Comparison of ENCODE assay signal across 13 cellular contexts in genomic region chr17:36215396-36215795, GRCh38. TPM values are rescaled to one million over a fixed set of nuclear protein-coding genes. Genes with fewer than 3 reads are reported as not detected.
DNase-seq lines count a peak whose midpoint lies in the region; ATAC-seq and TF ChIP-seq lines count a peak whose summit lies in the region.
"Not testable (repeated sequence)": the region's sequence is repeated elsewhere in the genome, so short reads cannot be mapped to it uniquely, and the experiment has no call there.
"Had no signal": no experiment of that assay in that cellular context is flagged by ENCODE, and none has a peak within 500 bp of the region (broad histone marks: within the 10 kb centered on the region; RNA-seq: fewer than 3 reads in every experiment).

No MANE protein-coding gene starts in this region.

- H4K8ac ChIP-seq in IMR-90 (ENCODE audit: low read depth in 2 of 2, low read length in 2 of 2); trophoblast cell (ENCODE audit: low read depth, low read length): not testable (repeated sequence)

- peak overlapping the region; percentile 37 for H2AK9ac ChIP-seq in IMR-90 (replicated peaks; ENCODE audit: low read depth, low read length, poor library complexity)

- H3K4me2 ChIP-seq in BLaER1 treated with 17β-estradiol and CSF1 and Interleukin-3, amounts not matched to agents 10 nM and 100 nM = peak overlapping the region in 9 of 11 experiments; percentile 16 to 94 (median 81); a peak in 16 of 22 replicates
- H3K4me2 ChIP-seq in IMR-90 (ENCODE audit: low read depth, low read length); trophoblast cell (ENCODE audit: low read length): not testable (repeated sequence)

- H4K12ac ChIP-seq in trophoblast cell (ENCODE audit: low read depth, low read length) = not testable (repeated sequence)

- peaks cover 62% of the 10 kb centered on the region for H3K4me1 Mint-ChIP-seq in central memory CD8-positive, alpha-beta T cell
- H3K4me1 Mint-ChIP-seq in endodermal cell = not testable (repeated sequence)
- H3K4me1 Mint-ChIP-seq in natural killer cell = peaks cover 70 to 73% of the 10 kb centered on the region in 2 donors

- H3K56ac ChIP-seq in IMR-90 (ENCODE audit: extremely low read depth, insufficient read depth, low read length) = not testable (repeated sequence)

- not testable (repeated sequence) for H3K27me3 ChIP-seq in BLaER1 treated with 17β-estradiol and CSF1 and Interleukin-3, amounts not matched to agents 10 nM and 100 nM; IMR-90 (ENCODE audit: control insufficient read depth, insufficient read depth, low read length); endodermal cell (ENCODE audit: control insufficient read depth, insufficient read depth, low read length, poor library complexity, severe bottlenecking); trophoblast cell (ENCODE audit: insufficient read depth, low read length)

- H4K20me1 ChIP-seq in BLaER1 treated with 17β-estradiol and CSF1 and Interleukin-3, amounts not matched to agents 10 nM and 100 nM; IMR-90 (ENCODE audit: insufficient read depth, low read length): not testable (repeated sequence)

- not testable (repeated sequence) for H3K9ac ChIP-seq in BLaER1 treated with 17β-estradiol and CSF1 and Interleukin-3, amounts not matched to agents 10 nM and 100 nM; IMR-90 (ENCODE audit: low read depth, low read length); endodermal cell (ENCODE audit: extremely low read depth, low read length, poor library complexity, severe bottlenecking); trophoblast cell (ENCODE audit: low read length)

- H2BK12ac ChIP-seq in trophoblast cell (ENCODE audit: low read length) = not testable (repeated sequence)

- not testable (repeated sequence) for H3K4ac ChIP-seq in IMR-90 (ENCODE audit: low read depth, low read length); trophoblast cell (ENCODE audit: low read depth, low read length)

- H3K14ac ChIP-seq in IMR-90 (replicated peaks; ENCODE audit: low read depth, low read length); trophoblast cell (ENCODE audit: low read length): not testable (repeated sequence)

- H3K27ac ChIP-seq in BLaER1 treated with 17β-estradiol and CSF1 and Interleukin-3, amounts not matched to agents 10 nM and 100 nM = peak overlapping the region in 8 of 11 experiments; percentile 0 to 42 (median 22); a peak in 8 of 22 replicates
- H3K27ac ChIP-seq in IMR-90 (ENCODE audit: insufficient read depth, low read length); endodermal cell (ENCODE audit: low read depth, low read length); trophoblast cell (ENCODE audit: low read depth, low read length): not testable (repeated sequence)

- not testable (repeated sequence) for BruUV-seq in IMR-90 (replicated peaks; lab: Mats Ljungman, UMichigan)

- peaks cover 15 to 36% (median 25%) of the 10 kb centered on the region in 11 experiments for H3K9me3 ChIP-seq in BLaER1 treated with 17β-estradiol and CSF1 and Interleukin-3, amounts not matched to agents 10 nM and 100 nM (replicated peaks in 1 of 11)
- H3K9me3 ChIP-seq in IMR-90 (ENCODE audit: control insufficient read depth, insufficient read depth, low read length); endodermal cell (ENCODE audit: control insufficient read depth, low read length); trophoblast cell (ENCODE audit: insufficient read depth, low read depth, low read length): not testable (repeated sequence)

- H4K5ac ChIP-seq in IMR-90 (ENCODE audit: low read depth, low read length) = not testable (repeated sequence)

- TF ChIP-seq POLR2A in IMR-90 (IDR thresholded peaks at IDR 0.05; ENCODE audit: low read depth, low read length) = not testable (repeated sequence)

- not testable (repeated sequence) for ATAC-seq in IMR-90 (ENCODE audit: low read depth); central memory CD8-positive, alpha-beta T cell (replicated peaks; ENCODE audit: extremely low read depth, poor library complexity, severe bottlenecking); natural killer cell

- not testable (repeated sequence) for H3K36me3 ChIP-seq in BLaER1 treated with 17β-estradiol and CSF1 and Interleukin-3, amounts not matched to agents 10 nM and 100 nM; IMR-90 (ENCODE audit: control insufficient read depth, insufficient read depth, low read length); endodermal cell (ENCODE audit: control insufficient read depth, insufficient read depth, low read length); trophoblast cell (ENCODE audit: control insufficient read depth in 1 of 2, insufficient read depth in 2 of 2, low read length in 2 of 2)

- H3K79me2 ChIP-seq in trophoblast cell (ENCODE audit: control insufficient read depth, insufficient read depth, low read length, poor library complexity) = not testable (repeated sequence)

- not testable (repeated sequence) for H3K36me3 Mint-ChIP-seq in central memory CD8-positive, alpha-beta T cell (ENCODE audit: insufficient read depth); endodermal cell (ENCODE audit: low read depth); natural killer cell

- not testable (repeated sequence) for H3K4me3 ChIP-seq in BLaER1 treated with 17β-estradiol and CSF1 and Interleukin-3, amounts not matched to agents 10 nM and 100 nM; IMR-90 (ENCODE audit: insufficient read depth, low read depth, low read length); endodermal cell (ENCODE audit: low read length); trophoblast cell (ENCODE audit: low read depth, low read length)

- H3K9me1 ChIP-seq in IMR-90 (ENCODE audit: insufficient read depth, low read length) = not testable (repeated sequence)

- POLR2A ChIA-PET in IMR-90 (lab: Charles Lee; ENCODE audit: unreplicated experiment) = not testable (repeated sequence)

- not testable (repeated sequence) for H3K27me3 Mint-ChIP-seq in central memory CD8-positive, alpha-beta T cell; natural killer cell (ENCODE audit: low read depth in 2 of 2)
- H3K27me3 Mint-ChIP-seq in endodermal cell (ENCODE audit: insufficient read depth) = peaks cover 19% of the 10 kb centered on the region

- not testable (repeated sequence) for H3K18ac ChIP-seq in IMR-90 (ENCODE audit: low read depth, low read length); trophoblast cell (ENCODE audit: low read length)

- not testable (repeated sequence) for H2BK15ac ChIP-seq in IMR-90 (ENCODE audit: low read depth, low read length)

- peak overlapping the region; percentile 16 for H3K4me3 Mint-ChIP-seq in central memory CD8-positive, alpha-beta T cell
- not testable (repeated sequence) for H3K4me3 Mint-ChIP-seq in endodermal cell
- peak overlapping the region; percentile 42 for H3K4me3 Mint-ChIP-seq in natural killer cell

- not testable (repeated sequence) for DNase-seq in IMR-90; central memory CD8-positive, alpha-beta T cell (ENCODE audit: low spot score in 2 of 2); natural killer cell
- peak; percentile 49 for DNase-seq in SKM-1 (lab: John Stamatoyannopoulos, UW; ENCODE audit: unreplicated experiment)
- DNase-seq in endodermal cell = peak; percentile 38
- peak; percentile 16 to 61 for DNase-seq in trophoblast cell

- H3K79me1 ChIP-seq in IMR-90 (ENCODE audit: low read depth in 1 of 2, low read length in 2 of 2); trophoblast cell (ENCODE audit: low read length): not testable (repeated sequence)

- H3K23ac ChIP-seq in IMR-90 (ENCODE audit: low read depth, low read length); trophoblast cell (ENCODE audit: low read length): not testable (repeated sequence)

- not testable (repeated sequence) for H2AFZ ChIP-seq in IMR-90 (replicated peaks; ENCODE audit: low read length, poor library complexity); trophoblast cell (ENCODE audit: insufficient read depth, low read length, poor library complexity)

- not testable (repeated sequence) for H2BK120ac ChIP-seq in IMR-90 (ENCODE audit: low read depth, low read length); trophoblast cell (ENCODE audit: insufficient read depth, low read length, poor library complexity)

- H2BK5ac ChIP-seq in IMR-90 (ENCODE audit: low read depth, low read length, poor library complexity, severe bottlenecking); trophoblast cell (ENCODE audit: low read depth, low read length, poor library complexity): not testable (repeated sequence)

- CTCF ChIA-PET in IMR-90 (lab: Yijun Ruan, JAX) = interaction anchor here (1.6 kb wide), 1 partner anchor 67 kb away, joined by 3 read pairs; no protein-coding TSS in a partner anchor

- dilution Hi-C loops in IMR-90 (cut with HindIII; ENCODE audit: low sequenced_read_pairs, unreplicated experiment) = not testable (repeated sequence)

- not testable (repeated sequence) for H2AK5ac ChIP-seq in IMR-90 (ENCODE audit: low read depth, low read length); trophoblast cell (ENCODE audit: low read length)

- not testable (repeated sequence) for H3K9me3 Mint-ChIP-seq in central memory CD8-positive, alpha-beta T cell; natural killer cell
- H3K9me3 Mint-ChIP-seq in endodermal cell = peaks cover 21% of the 10 kb centered on the region

- H2BK20ac ChIP-seq in IMR-90 (ENCODE audit: low read depth, low read length) = not testable (repeated sequence)

- H3K4me1 ChIP-seq in BLaER1 treated with 17β-estradiol and CSF1 and Interleukin-3, amounts not matched to agents 10 nM and 100 nM = peaks cover 26 to 61% (median 57%) of the 10 kb centered on the region in 10 experiments
- not testable (repeated sequence) for H3K4me1 ChIP-seq in IMR-90 (ENCODE audit: control insufficient read depth, insufficient read depth, low read length); endodermal cell (ENCODE audit: control insufficient read depth, insufficient read depth, low read length); trophoblast cell (ENCODE audit: control insufficient read depth in 1 of 2, insufficient read depth in 2 of 2, low read length in 2 of 2)

- intact Hi-C loops in IMR-90 (cut with micrococcal nuclease) = not testable (repeated sequence)
- intact Hi-C loops in natural killer cell (cut with micrococcal nuclease) = loop anchor here (1.0 to 5.0 kb wide), 2 partner anchors 16 to 33 kb away; no protein-coding TSS in a partner anchor

- in situ Hi-C loops in IMR-90 (cut with MboI; ENCODE audit: low sequenced_read_pairs) = loop anchor here (25.0 kb wide), 1 partner anchor 247 kb away; no protein-coding TSS in a partner anchor

- WGBS in IMR-90 (ENCODE audit: extremely low coverage in 2 of 2, insufficient read length in 1 of 2), 2 experiments = 0% methylated on average over 1 of the region's 3 CpGs; no CpG with 5 or more reads in 1 of the 2 experiments
- 84 to 90% methylated on average over 2 to 3 of the region's 3 CpGs for WGBS in endodermal cell (ENCODE audit: insufficient coverage in 1 of 2, insufficient read length in 1 of 2), 2 experiments
- WGBS in trophoblast cell (ENCODE audit: extremely low coverage, insufficient coverage, insufficient read length) = no CpG with 5 or more reads among the region's 3 CpGs

- not testable (repeated sequence) for H3K27ac Mint-ChIP-seq in central memory CD8-positive, alpha-beta T cell (ENCODE audit: low read depth); endodermal cell
- peak overlapping the region; percentile 65 to 87 for H3K27ac Mint-ChIP-seq in natural killer cell

- not testable (repeated sequence) for TF ChIP-seq CTCF in IMR-90 (conservative IDR thresholded peaks at IDR 0.05; ENCODE audit: low read depth, low read length); endodermal cell (conservative IDR thresholded peaks at IDR 0.05); natural killer cell (IDR thresholded peaks at IDR 0.05)

- TF ChIP-seq RAD21 in IMR-90 (IDR thresholded peaks at IDR 0.05; ENCODE audit: low read length) = not testable (repeated sequence)

- not testable (repeated sequence) for H4K91ac ChIP-seq in IMR-90 (ENCODE audit: insufficient read depth, low read depth, low read length); trophoblast cell (ENCODE audit: low read depth, low read length)

RNA-seq across cellular contexts. Expression of gene CCL4L2, which starts 4.5 kb away (rescaled TPM):
- total RNA-seq in IMR-90 (2012; rRNA removed) = not detected in 2 replicates
- polyA plus RNA-seq in IMR-90 (2012; rRNA removed) = not detected in 2 replicates
- polyA plus RNA-seq in IMR-90 (2012; cell fraction: cytosol; rRNA removed) = not detected in 2 replicates
- polyA plus RNA-seq in IMR-90 (2012; cell fraction: nucleus; rRNA removed; ENCODE audit: low replicate concordance) = not detected in 2 replicates
- not detected for total RNA-seq in endodermal cell
- not detected for polyA plus RNA-seq in endodermal cell (2013, experiment 1 of 2)
- polyA plus RNA-seq in endodermal cell (2013, experiment 2 of 2) = not detected
- total RNA-seq in natural killer cell = 10 to 100 TPM; 23.7 to 31.2 (median 25.4) TPM
- 0.21 TPM in 1 of 2 replicates, not detected in the other for polyA plus RNA-seq in trophoblast cell (2013)
- total RNA-seq: A673, GM23248, H4, HT-29 had no signal
- polyA plus RNA-seq: AG04450 had no signal

RNA-seq across cellular contexts. Expression of gene CCL3L1, which starts 18.8 kb away (rescaled TPM):
- not detected in 2 replicates for total RNA-seq in IMR-90 (2012; rRNA removed)
- polyA plus RNA-seq in IMR-90 (2012; rRNA removed) = not detected in 2 replicates
- not detected in 2 replicates for polyA plus RNA-seq in IMR-90 (2012; cell fraction: cytosol; rRNA removed)
- polyA plus RNA-seq in IMR-90 (2012; cell fraction: nucleus; rRNA removed; ENCODE audit: low replicate concordance) = not detected in 2 replicates
- 1 to 10 TPM in 1 of 2 donors, under 1 TPM in 1; 0.35 to 2.0 TPM for total RNA-seq in endodermal cell
- polyA plus RNA-seq in endodermal cell (2013, experiment 1 of 2) = not detected
- polyA plus RNA-seq in endodermal cell (2013, experiment 2 of 2) = not detected
- total RNA-seq in natural killer cell = 10 to 100 TPM; 22.2 to 73.9 (median 55.9) TPM
- polyA plus RNA-seq in trophoblast cell (2013) = 2.1 and 2.5 TPM in 2 replicates
- total RNA-seq: A673, GM23248, H4, HT-29 had no signal
- polyA plus RNA-seq: AG04450, GM23248 had no signal

RNA-seq across cellular contexts. Expression of gene TBC1D3B, which starts 39.0 kb away (rescaled TPM):
- total RNA-seq in IMR-90 (2012; rRNA removed) = not detected in 2 replicates
- polyA plus RNA-seq in IMR-90 (2012; rRNA removed) = 0.94 and 1.6 TPM in 2 replicates
- polyA plus RNA-seq in IMR-90 (2012; cell fraction: cytosol; rRNA removed) = not detected in 2 replicates
- 5.6 and 9.0 TPM in 2 replicates for polyA plus RNA-seq in IMR-90 (2012; cell fraction: nucleus; rRNA removed; ENCODE audit: low replicate concordance)
- total RNA-seq in endodermal cell = 10 to 100 TPM; 13.1 to 18.4 TPM
- 2.9 TPM for polyA plus RNA-seq in endodermal cell (2013, experiment 1 of 2)
- 4.7 TPM for polyA plus RNA-seq in endodermal cell (2013, experiment 2 of 2)
- total RNA-seq in natural killer cell = 10 to 100 TPM in 1 of 3 donors, 1 to 10 TPM in 2; 4.3 to 10.7 (median 8.2) TPM
- 3.3 TPM in 2 replicates for polyA plus RNA-seq in trophoblast cell (2013)
- total RNA-seq: Daoy, GM23248 had no signal

RNA-seq across cellular contexts. Expression of gene TBC1D3I, which starts 49.0 kb away (rescaled TPM):
- total RNA-seq in IMR-90 (2012; rRNA removed) (not detected in 2 replicates), endodermal cell (under 1 TPM in 1 of 2 donors, not detected in 1; 0.75 TPM), natural killer cell (1 to 10 TPM in 1 of 3 donors, under 1 TPM in 2; 0.35 to 1.3 (median 0.84) TPM)
- polyA plus RNA-seq in IMR-90 (2012; rRNA removed) = 0.07 TPM in 1 of 2 replicates, not detected in the other
- not detected in 2 replicates for polyA plus RNA-seq in IMR-90 (2012; cell fraction: cytosol; rRNA removed)
- polyA plus RNA-seq in IMR-90 (2012; cell fraction: nucleus; rRNA removed; ENCODE audit: low replicate concordance) = 0.49 and 1.0 TPM in 2 replicates
- 0.25 TPM for polyA plus RNA-seq in endodermal cell (2013, experiment 1 of 2)
- polyA plus RNA-seq in endodermal cell (2013, experiment 2 of 2) = 0.54 TPM
- 0.41 and 0.57 TPM in 2 replicates for polyA plus RNA-seq in trophoblast cell (2013)
- total RNA-seq: Daoy, GM23248, H4 had no signal
- polyA plus RNA-seq: GM23248 had no signal

Comparison
In these comparisons a context has a peak if more than half of its experiments do, and no peak if none do; other contexts are left out.
1. RNA of gene CCL4L2, which starts 4.5 kb away (total RNA-seq): 23.7 to 31.2 TPM in natural killer cell; not detected in IMR-90 and not detected in endodermal cell; every median in the first group is over 10 times any median in the second.
2. RNA of gene CCL3L1, which starts 18.8 kb away (total RNA-seq): 22.2 to 73.9 TPM in natural killer cell; 0.35 to 2.0 TPM in endodermal cell and not detected in IMR-90; every median in the first group is over 4 times any median in the second.